Comparison of ENCODE assay signal across 34 cellular contexts in the genomic region with DNA sequence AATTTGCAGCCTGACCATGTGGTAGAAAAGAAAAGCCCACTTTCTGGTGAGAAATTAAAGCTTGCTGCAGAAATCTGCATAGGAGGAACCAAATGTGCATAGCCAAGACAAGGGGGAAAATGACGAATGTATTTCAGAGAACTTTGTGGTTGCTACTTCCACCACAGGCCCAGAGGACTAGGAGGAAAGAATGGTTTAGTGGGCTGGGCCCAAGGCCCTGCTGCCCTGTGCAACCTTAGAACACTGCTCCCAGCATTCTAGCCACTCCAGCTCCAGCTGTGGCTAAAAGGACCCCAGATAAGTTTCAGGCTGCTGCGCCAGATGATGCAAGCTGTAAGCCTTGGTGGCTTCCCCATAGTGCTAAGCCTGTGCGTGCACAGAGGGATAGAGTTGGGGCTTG.
"Had no signal": no experiment of that assay in that cellular context is flagged by ENCODE, and none has a peak within 500 bp of the region (broad histone marks: within the 10 kb centered on the region; RNA-seq: fewer than 3 reads in every experiment).

No MANE protein-coding gene starts in this region.

- H3K9me3 ChIP-seq: adrenal gland, ascending aorta, body of pancreas had no signal

- H3K36me3 ChIP-seq: adrenal gland, ascending aorta, brain microvascular endothelial cell, breast epithelium, cardiac muscle cell had no signal

- H3K4me3 ChIP-seq: adrenal gland, ascending aorta, body of pancreas, breast epithelium, cardiac muscle cell had no signal

- FAIRE-seq: astrocyte, bronchial epithelial cell had no signal

- DNase-seq: activated effector memory CD4-positive, alpha-beta T cell treated with anti-CD3 and anti-CD28 coated beads, Interleukin-2, amount 50 U/mL, for 16 hours; activated effector memory CD4-positive, alpha-beta T cell treated with Interleukin-2 at 50 U/mL for 16 hours; activated gamma-delta T cell; activated gamma-delta T cell treated with Interleukin-2 at 50 U/mL for 16 hours; activated naive CD4-positive, alpha-beta T cell; activated naive CD4-positive, alpha-beta T cell treated with anti-CD3 and anti-CD28 coated beads for 36 hours; activated naive CD4-positive, alpha-beta T cell treated with anti-CD3 and anti-CD28 coated beads, Interleukin-2, amount 10 ng/mL, durations not matched to agents 7 days and 5 days; activated naive CD4-positive, alpha-beta T cell treated with anti-CD3 and anti-CD28 coated beads, Interleukin-2, amount 50 U/mL, for 16 hours; activated naive CD4-positive, alpha-beta T cell treated with Interleukin-2 at 50 U/mL for 16 hours; activated naive CD8-positive, alpha-beta T cell treated with anti-CD3 and anti-CD28 coated beads for 36 hours; activated naive CD8-positive, alpha-beta T cell treated with anti-CD3 and anti-CD28 coated beads, Interleukin-2, amount 10 ng/mL, durations not matched to agents 7 days and 5 days; activated naive CD8-positive, alpha-beta T cell treated with anti-CD3 and anti-CD28 coated beads, Interleukin-2, amount 50 U/mL, for 24 hours; activated T-cell treated with anti-CD3 and anti-CD28 coated beads, Interleukin-2, amount 50 U/mL, for 1 hour; activated T-cell treated with anti-CD3 and anti-CD28 coated beads, Interleukin-2, amount 50 U/mL, for 24 hours; activated T-cell treated with anti-CD3 and anti-CD28 coated beads, Interleukin-2, amount 50 U/mL, for 4 hours; activated T-cell treated with anti-CD3 and anti-CD28 coated beads, Interleukin-2, amount 50 U/mL, for 48 hours; activated T-cell treated with anti-CD3 and anti-CD28 coated beads, Interleukin-2, amount 50 U/mL, for 72 hours; adrenal gland; amniotic stem cell; amygdala; anterior cingulate cortex; aorta; body of pancreas; brain microvascular endothelial cell; caudate nucleus; central memory CD4-positive, alpha-beta T cell; cerebellar nuclear complex had no signal

- ATAC-seq: activated naive CD4-positive, alpha-beta T cell treated with anti-CD3 and anti-CD28 coated beads, Interleukin-2, amount 50 U/mL, for 72 hours; activated naive CD8-positive, alpha-beta T cell treated with anti-CD3 and anti-CD28 coated beads, Interleukin-2, amount 50 U/mL, for 24 hours; activated T-cell treated with anti-CD3 and anti-CD28 coated beads, Interleukin-2, amount 50 U/mL, for 4 hours; activated T-cell treated with anti-CD3 and anti-CD28 coated beads, Interleukin-2, amount 50 U/mL, for 72 hours; activated T-helper 17 cell treated with anti-CD3 and anti-CD28 coated beads, Interleukin-2, amount 50 U/mL, for 72 hours; body of pancreas had no signal

- H3K27ac ChIP-seq: adrenal gland, ascending aorta, body of pancreas, brain microvascular endothelial cell, breast epithelium, cardiac muscle cell had no signal

- H3K27me3 ChIP-seq: adrenal gland, ascending aorta, body of pancreas, brain microvascular endothelial cell, breast epithelium, cardiac muscle cell had no signal

- H3K4me1 ChIP-seq: adrenal gland, ascending aorta, body of pancreas, breast epithelium had no signal
